Comparison of ENCODE assay signal across 11 cellular contexts in genomic region chr5:143398053-143398355, GRCh38. TPM values are rescaled to one million over a fixed set of nuclear protein-coding genes. Genes with fewer than 3 reads are reported as not detected.
DNase-seq lines count a peak whose midpoint lies in the region; ATAC-seq and TF ChIP-seq lines count a peak whose summit lies in the region.
"Had no signal": no experiment of that assay in that cellular context is flagged by ENCODE, and none has a peak within 500 bp of the region (broad histone marks: within the 10 kb centered on the region; RNA-seq: fewer than 3 reads in every experiment).

No MANE protein-coding gene starts in this region.

- peaks cover 79% of the 10 kb centered on the region for H3K4me1 Mint-ChIP-seq in activated T-cell treated with anti-CD3 and anti-CD28 coated beads, Interleukin-2, amount 50 U/mL, for 24 hours (ENCODE audit: low read depth)
- H3K4me1 Mint-ChIP-seq in activated T-helper 17 cell treated with anti-CD3 and anti-CD28 coated beads, Interleukin-2, amount 50 U/mL, for 72 hours: peaks cover 48% of the 10 kb centered on the region

- H3K79me2 ChIP-seq in hepatocyte: peaks cover 99% of the 10 kb centered on the region

- H3K36me3 ChIP-seq in hepatocyte (replicated peaks; ENCODE audit: insufficient read depth, low read depth) (no peaks in the 10 kb centered on the region), subcutaneous abdominal adipose tissue (ENCODE audit: control insufficient read depth in 5 of 5, insufficient read depth in 5 of 5, low read length in 5 of 5) (peaks cover 0 to 10% (median 0%) of the 10 kb centered on the region in 5 donors), WERI-Rb-1 (no peaks in the 10 kb centered on the region; the same call in none of the 2 replicates)

- no peaks in the 10 kb centered on the region for H3K27me3 ChIP-seq in hepatocyte
- H3K27me3 ChIP-seq in subcutaneous abdominal adipose tissue (ENCODE audit: control insufficient read depth in 5 of 5, insufficient read depth in 4 of 5, low read length in 5 of 5): no peaks in the 10 kb centered on the region
- H3K27me3 ChIP-seq in WERI-Rb-1 (ENCODE audit: insufficient read depth, low read depth, severe bottlenecking): no peaks in the 10 kb centered on the region

- H3K9me3 ChIP-seq in hepatocyte (ENCODE audit: low read depth) (no peaks in the 10 kb centered on the region), subcutaneous abdominal adipose tissue (ENCODE audit: control insufficient read depth in 5 of 5, low read length in 5 of 5) (no peaks in the 10 kb centered on the region), WERI-Rb-1 (ENCODE audit: severe bottlenecking) (no peaks in the 10 kb centered on the region)

- H3K27ac Mint-ChIP-seq in activated T-cell treated with anti-CD3 and anti-CD28 coated beads, Interleukin-2, amount 50 U/mL, for 24 hours: no peak overlapping the region
- no peak overlapping the region for H3K27ac Mint-ChIP-seq in activated T-helper 17 cell treated with anti-CD3 and anti-CD28 coated beads, Interleukin-2, amount 50 U/mL, for 72 hours
- H3K27ac Mint-ChIP-seq: stimulated activated naive B cell treated with anti-CD40 and anti-IgM and Interleukin-4, amounts not matched to agents 10 μg/mL and 1 μg/mL and 100 μg/mL, for 72 hours had no signal

- peaks cover 66% of the 10 kb centered on the region for H4K20me1 ChIP-seq in hepatocyte (ENCODE audit: insufficient read depth, poor library complexity, severe bottlenecking)

- no peaks in the 10 kb centered on the region for H3K9me3 Mint-ChIP-seq in activated T-cell treated with anti-CD3 and anti-CD28 coated beads, Interleukin-2, amount 50 U/mL, for 24 hours
- H3K9me3 Mint-ChIP-seq in activated T-helper 17 cell treated with anti-CD3 and anti-CD28 coated beads, Interleukin-2, amount 50 U/mL, for 72 hours: no peaks in the 10 kb centered on the region
- H3K9me3 Mint-ChIP-seq: stimulated activated naive B cell treated with anti-CD40 and anti-IgM and Interleukin-4, amounts not matched to agents 10 μg/mL and 1 μg/mL and 100 μg/mL, for 72 hours had no signal

- no peak overlapping the region for H2AFZ ChIP-seq in hepatocyte

- 81% methylated on average over 2 of the region's 2 CpGs for WGBS in hepatocyte (ENCODE audit: low lambda C conversion rate, missing lambda C conversion rate)

- peak overlapping the region; percentile 27 for H3K4me3 ChIP-seq in hepatocyte
- peak overlapping the region; percentile 90 to 95 (median 93) for H3K4me3 ChIP-seq in subcutaneous abdominal adipose tissue (ENCODE audit: low read depth in 1 of 5, low read length in 5 of 5)
- H3K4me3 ChIP-seq in WERI-Rb-1 (ENCODE audit: low read depth, low read length): no peak overlapping the region

- H3K36me3 Mint-ChIP-seq in activated T-cell treated with anti-CD3 and anti-CD28 coated beads, Interleukin-2, amount 50 U/mL, for 24 hours (ENCODE audit: low read depth): peaks cover 60% of the 10 kb centered on the region
- peaks cover 59% of the 10 kb centered on the region for H3K36me3 Mint-ChIP-seq in activated T-helper 17 cell treated with anti-CD3 and anti-CD28 coated beads, Interleukin-2, amount 50 U/mL, for 72 hours (ENCODE audit: low read depth)

- peak overlapping the region; percentile 40 to 94 (median 77) for H3K9ac ChIP-seq in subcutaneous abdominal adipose tissue (ENCODE audit: low read length in 5 of 5)

- H3K4me1 ChIP-seq in hepatocyte (ENCODE audit: insufficient read depth) (peaks cover 6% of the 10 kb centered on the region), subcutaneous abdominal adipose tissue (ENCODE audit: control insufficient read depth in 5 of 5, insufficient read depth in 5 of 5, low read length in 5 of 5) (peaks cover 6 to 73% (median 66%) of the 10 kb centered on the region in 5 donors)

- no peaks in the 10 kb centered on the region for H3K9me2 ChIP-seq in hepatocyte (replicated peaks; ENCODE audit: insufficient read depth)

- H3K27ac ChIP-seq in hepatocyte: no peak overlapping the region
- H3K27ac ChIP-seq in subcutaneous abdominal adipose tissue (ENCODE audit: low read depth, low read length): peak overlapping the region; percentile 100
- no peak overlapping the region for H3K27ac ChIP-seq in WERI-Rb-1
- H3K27ac ChIP-seq: VCaP had no signal

- no peak for ATAC-seq in activated T-helper 17 cell treated with anti-CD3 and anti-CD28 coated beads, Interleukin-2, amount 50 U/mL, for 72 hours (replicated peaks)
- ATAC-seq in HG03039 (IDR thresholded peaks at IDR 0.05; ENCODE audit: unreplicated experiment): no peak
- ATAC-seq: stimulated activated naive B cell treated with anti-CD40 and anti-IgM and Interleukin-4, amounts not matched to agents 10 μg/mL and 1 μg/mL and 100 μg/mL, for 72 hours had no signal

- peak overlapping the region; percentile 93 for H3K4me2 ChIP-seq in hepatocyte

- no peaks in the 10 kb centered on the region for H3K27me3 Mint-ChIP-seq in activated T-cell treated with anti-CD3 and anti-CD28 coated beads, Interleukin-2, amount 50 U/mL, for 24 hours
- H3K27me3 Mint-ChIP-seq in activated T-helper 17 cell treated with anti-CD3 and anti-CD28 coated beads, Interleukin-2, amount 50 U/mL, for 72 hours: no peaks in the 10 kb centered on the region
- H3K27me3 Mint-ChIP-seq: stimulated activated naive B cell treated with anti-CD40 and anti-IgM and Interleukin-4, amounts not matched to agents 10 μg/mL and 1 μg/mL and 100 μg/mL, for 72 hours had no signal

- no peak for TF ChIP-seq CTCF in hepatocyte (IDR thresholded peaks at IDR 0.05; ENCODE audit: poor library complexity)
- no peak for TF ChIP-seq CTCF in WERI-Rb-1 (IDR thresholded peaks at IDR 0.05; ENCODE audit: low read depth, low read length)

- H3K4me3 Mint-ChIP-seq in activated T-cell treated with anti-CD3 and anti-CD28 coated beads, Interleukin-2, amount 50 U/mL, for 24 hours: peak overlapping the region; percentile 84
- H3K4me3 Mint-ChIP-seq in activated T-helper 17 cell treated with anti-CD3 and anti-CD28 coated beads, Interleukin-2, amount 50 U/mL, for 72 hours: peak overlapping the region; percentile 90

- DNase-seq in activated T-cell treated with anti-CD3 and anti-CD28 coated beads, Interleukin-2, amount 50 U/mL, for 24 hours: no peak
- DNase-seq in activated T-cell treated with anti-CD3 and anti-CD28 coated beads for 4 hours: no peak
- no peak for DNase-seq in hepatocyte (ENCODE audit: low spot score)
- no peak for DNase-seq in WERI-Rb-1
- no peak for DNase-seq in islet precursor cell
- DNase-seq: NCI-H226; stimulated activated naive B cell treated with anti-CD40 and anti-IgM and Interleukin-4, amounts not matched to agents 10 μg/mL and 1 μg/mL and 100 μg/mL, for 72 hours had no signal

RNA-seq across cellular contexts. Expression of gene NR3C1, which starts 5.5 kb away (rescaled TPM):
- 10 to 100 TPM; 33.2 to 48.3 TPM for total RNA-seq in activated T-helper 17 cell treated with anti-CD3 and anti-CD28 coated beads, Interleukin-2, amount 50 U/mL, for 72 hours
- total RNA-seq in hepatocyte: 53.2 and 60.5 TPM in 2 replicates
- polyA plus RNA-seq in hepatocyte: 41.0 and 55.4 TPM in 2 replicates
